Comparison of ENCODE assay signal across 22 cellular contexts in the genomic region with DNA sequence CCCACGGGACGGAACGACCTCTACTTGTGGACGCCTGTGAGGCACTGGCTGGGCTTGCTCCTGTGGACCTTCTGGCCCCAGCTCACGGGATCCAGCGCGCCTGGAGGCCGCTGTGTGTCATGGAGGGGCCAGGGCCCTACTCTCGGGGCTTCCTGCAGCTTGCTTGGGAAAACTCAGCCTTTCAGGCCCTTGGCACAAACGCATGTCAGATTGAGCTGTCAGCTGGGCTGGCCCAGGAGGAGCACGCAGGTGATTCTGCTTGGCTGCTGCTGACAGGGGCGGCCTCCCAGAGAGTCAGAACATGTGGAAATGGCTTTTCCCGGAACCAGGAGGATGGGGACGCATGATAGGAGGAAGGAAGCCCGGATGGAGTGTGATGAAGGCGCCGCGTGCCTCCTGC.
"Had no signal": no experiment of that assay in that cellular context is flagged by ENCODE, and none has a peak within 500 bp of the region (broad histone marks: within the 10 kb centered on the region; RNA-seq: fewer than 3 reads in every experiment).

No MANE protein-coding gene starts in this region.

- H3K27me3 ChIP-seq: heart right ventricle, neutrophil, sigmoid colon, stomach, transverse colon, uterus had no signal

- H3K4me1 ChIP-seq: heart right ventricle, psoas muscle, sigmoid colon, transverse colon, uterus had no signal

- H3K27ac Mint-ChIP-seq: endodermal cell had no signal

- H3K9me3 ChIP-seq: heart right ventricle, neutrophil, psoas muscle, sigmoid colon, stomach, thoracic aorta, transverse colon, uterus had no signal

- H3K4me3 Mint-ChIP-seq: endodermal cell; naive thymus-derived CD4-positive, alpha-beta T cell; nephron progenitor cell had no signal

- DNase-seq: effector CD4-positive, alpha-beta T cell; endodermal cell; foreskin melanocyte; heart right ventricle; islet precursor cell; mammary epithelial cell; naive thymus-derived CD4-positive, alpha-beta T cell; nephron progenitor cell; psoas muscle; sigmoid colon; stimulated activated CD4-positive, alpha-beta T cell treated with anti-CD3 and anti-CD28 coated beads, Interleukin-2, amount 100 ng/mL, for 24 hours; stimulated activated CD4-positive, alpha-beta T cell treated with anti-CD3 and anti-CD28 coated beads, Interleukin-4, amount 100 ng/mL, for 4 hours; stimulated activated naive CD4-positive, alpha-beta T cell; stomach; substantia nigra; transverse colon; uterus had no signal

- H3K9me3 Mint-ChIP-seq: endodermal cell; naive thymus-derived CD4-positive, alpha-beta T cell; nephron progenitor cell had no signal

- ATAC-seq: heart right ventricle; left lobe of liver; naive thymus-derived CD4-positive, alpha-beta T cell; psoas muscle had no signal

- H3K4me1 Mint-ChIP-seq: endodermal cell had no signal

- H3K27ac ChIP-seq: coronary artery, heart right ventricle, neutrophil, psoas muscle, sigmoid colon, skin epidermis, stomach, thoracic aorta, transverse colon, uterus had no signal

- H3K36me3 ChIP-seq: uterus had no signal

- H3K27me3 Mint-ChIP-seq: naive thymus-derived CD4-positive, alpha-beta T cell had no signal

- H3K4me3 ChIP-seq: coronary artery, heart right ventricle, psoas muscle, sigmoid colon, skin epidermis, stomach, thoracic aorta, transverse colon, uterus had no signal
